ENCODE assay signal across 11 cellular contexts in the genomic region with DNA sequence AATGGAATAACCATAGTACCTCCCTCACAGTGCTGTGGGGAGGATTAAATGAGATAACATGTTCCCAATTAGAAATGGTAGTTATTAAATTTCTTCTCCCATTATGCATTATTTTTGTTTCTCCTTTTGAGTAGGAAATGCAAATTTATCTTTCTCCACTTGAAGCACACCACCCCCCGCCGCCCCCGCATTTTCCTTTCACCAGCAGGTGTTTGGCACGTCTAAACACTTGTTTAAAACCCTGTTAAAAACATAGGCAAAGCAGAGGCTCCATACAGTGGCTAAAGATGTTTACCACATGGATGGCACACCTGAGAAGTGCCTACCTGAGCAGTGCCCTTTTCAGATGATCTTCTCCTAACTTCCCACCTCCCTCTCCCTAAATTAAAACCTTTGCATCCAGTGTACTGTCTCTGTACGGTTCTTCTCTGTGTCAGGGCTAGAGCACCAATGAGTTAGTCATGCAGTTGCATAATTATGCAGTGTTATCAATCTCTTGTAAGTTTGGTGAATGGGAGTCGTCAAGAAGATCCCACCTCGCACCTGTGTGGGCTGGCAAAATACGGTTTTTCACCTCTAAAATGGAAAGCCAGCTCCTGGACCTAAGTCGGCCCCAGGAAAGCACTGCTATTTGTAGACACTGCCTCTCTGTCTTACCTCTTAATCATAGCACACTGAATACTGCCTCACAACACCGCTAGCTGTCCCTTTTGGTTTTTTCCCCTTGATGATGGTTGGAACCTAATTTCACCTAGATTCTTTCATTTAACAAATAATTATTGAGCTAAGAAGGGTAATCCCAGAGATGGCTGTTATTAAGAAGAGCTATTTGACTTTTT.
DNase-seq lines count a peak whose midpoint lies in the region; ATAC-seq lines count a peak whose summit lies in the region.
"Had no signal": no experiment of that assay in that cellular context is flagged by ENCODE, and none has a peak within 500 bp of the region (broad histone marks: within the 10 kb centered on the region; RNA-seq: fewer than 3 reads in every experiment).

No MANE protein-coding gene starts in this region.

- DNase-seq in activated CD4-positive, alpha-beta T cell treated with anti-CD3 and anti-CD28 coated beads, Interleukin-2, amount 10 ng/mL, durations not matched to agents 7 days and 5 days: no peak
- DNase-seq in stimulated activated CD4-positive, alpha-beta T cell treated with anti-CD3 and anti-CD28 coated beads, Interleukin-12 subunit alpha, Interleukin-12 subunit beta, amount 100 ng/mL, for 48 hours (ENCODE audit: low read depth in 2 of 3, low spot score in 1 of 3): peak in 2 of 3 donors; percentile 6 to 16
- DNase-seq in OCI-M2 (lab: John Stamatoyannopoulos, UW; ENCODE audit: unreplicated experiment): no peak
- DNase-seq in SIG-M5 (lab: John Stamatoyannopoulos, UW): no peak
- DNase-seq in SHP77 treated with DMSO at 0.1 percent for 48 hours (lab: John Stamatoyannopoulos, UW): no peak
- no peak for DNase-seq in anterior cingulate cortex (lab: John Stamatoyannopoulos, UW)
- DNase-seq: activated CD4-positive, CD25-positive, alpha-beta regulatory T cell treated with anti-CD3 and anti-CD28 coated beads, Interleukin-2, amount 50 U/mL, for 72 hours; GOT3; SJCRH30 had no signal

- H3K36me3 Mint-ChIP-seq in activated CD4-positive, alpha-beta T cell treated with anti-CD3 and anti-CD28 coated beads, Interleukin-2, amount 10 ng/mL, durations not matched to agents 7 days and 5 days (ENCODE audit: low read depth): peaks cover 4% of the 10 kb centered on the region

- H3K27me3 Mint-ChIP-seq in activated CD4-positive, alpha-beta T cell treated with anti-CD3 and anti-CD28 coated beads, Interleukin-2, amount 10 ng/mL, durations not matched to agents 7 days and 5 days: no peaks in the 10 kb centered on the region

- ATAC-seq in GM18502 (IDR thresholded peaks at IDR 0.05; ENCODE audit: poor library complexity, unreplicated experiment) (peak; percentile 30), HG02610 (IDR thresholded peaks at IDR 0.05; ENCODE audit: unreplicated experiment) (peak; percentile 31)

- CTCF ChIA-PET in activated CD4-positive, alpha-beta T cell treated with anti-CD3 and anti-CD28 coated beads, Interleukin-2, amount 10 ng/mL, durations not matched to agents 7 days and 5 days (lab: Charles Lee): interaction anchor here (1.2 kb wide), 1 partner anchor 16 kb away, joined by 4 read pairs; no protein-coding TSS in a partner anchor

- H3K4me1 Mint-ChIP-seq in activated CD4-positive, alpha-beta T cell treated with anti-CD3 and anti-CD28 coated beads, Interleukin-2, amount 10 ng/mL, durations not matched to agents 7 days and 5 days: peaks cover 42% of the 10 kb centered on the region

- H3K9me3 Mint-ChIP-seq in activated CD4-positive, alpha-beta T cell treated with anti-CD3 and anti-CD28 coated beads, Interleukin-2, amount 10 ng/mL, durations not matched to agents 7 days and 5 days: no peaks in the 10 kb centered on the region

- POLR2A ChIA-PET in activated CD4-positive, alpha-beta T cell treated with anti-CD3 and anti-CD28 coated beads, Interleukin-2, amount 10 ng/mL, durations not matched to agents 7 days and 5 days (lab: Charles Lee): no interaction called here

- peak overlapping the region; percentile 72 for H3K27ac Mint-ChIP-seq in activated CD4-positive, alpha-beta T cell treated with anti-CD3 and anti-CD28 coated beads, Interleukin-2, amount 10 ng/mL, durations not matched to agents 7 days and 5 days

- H3K4me3 Mint-ChIP-seq in activated CD4-positive, alpha-beta T cell treated with anti-CD3 and anti-CD28 coated beads, Interleukin-2, amount 10 ng/mL, durations not matched to agents 7 days and 5 days: no peak overlapping the region

Comparison
In these comparisons a context has a peak if more than half of its experiments do, and no peak if none do; other contexts are left out.
1. DNase-seq: peak in stimulated activated CD4-positive, alpha-beta T cell treated with anti-CD3 and anti-CD28 coated beads, Interleukin-12 subunit alpha, Interleukin-12 subunit beta, amount 100 ng/mL, for 48 hours (2 of 3); none in activated CD4-positive, alpha-beta T cell treated with anti-CD3 and anti-CD28 coated beads, Interleukin-2, amount 10 ng/mL, durations not matched to agents 7 days and 5 days (single experiment), OCI-M2 (single experiment), SIG-M5 (single experiment), SHP77 treated with DMSO at 0.1 percent for 48 hours (single experiment) and anterior cingulate cortex (0 of 58).